Comparison of ENCODE assay signal across 18 cellular contexts in genomic region chr13:114145256-114145655, GRCh38. TPM values are rescaled to one million over a fixed set of nuclear protein-coding genes. Genes with fewer than 3 reads are reported as not detected.
DNase-seq lines count a peak whose midpoint lies in the region; ATAC-seq, FAIRE-seq and TF ChIP-seq lines count a peak whose summit lies in the region.
"Had no signal": no experiment of that assay in that cellular context is flagged by ENCODE, and none has a peak within 500 bp of the region (broad histone marks: within the 10 kb centered on the region; RNA-seq: fewer than 3 reads in every experiment).

No MANE protein-coding gene starts in this region.

- peak overlapping the region; percentile 83 for H3K4me3 Mint-ChIP-seq in T-helper 17 cell

- no peaks in the 10 kb centered on the region for H3K79me2 ChIP-seq in DND-41 (ENCODE audit: insufficient read depth, low read length)

- no peak overlapping the region for H3K4me2 ChIP-seq in DND-41 (ENCODE audit: insufficient read depth, low read length)

- no peaks in the 10 kb centered on the region for H3K27me3 ChIP-seq in DND-41 (ENCODE audit: insufficient read depth, low read length, poor library complexity)
- H3K27me3 ChIP-seq: heart left ventricle, tibial nerve had no signal

- no peaks in the 10 kb centered on the region for H3K27me3 Mint-ChIP-seq in T-helper 17 cell

- TF ChIP-seq CTCF in DND-41 (IDR thresholded peaks at IDR 0.05; ENCODE audit: borderline replicate concordance, extremely low read depth, low read length, poor library complexity, severe bottlenecking): no peak
- no peak for TF ChIP-seq CTCF in kidney (IDR thresholded peaks at IDR 0.05; ENCODE audit: borderline replicate concordance, extremely low read depth, insufficient read depth)

- peak; percentile 58 for DNase-seq in DMS 273 (lab: John Stamatoyannopoulos, UW; ENCODE audit: unreplicated experiment)
- DNase-seq in DMS 273 treated with DMSO at 0.1 percent for 48 hours (lab: John Stamatoyannopoulos, UW): no peak
- no peak for DNase-seq in DND-41
- no peak for DNase-seq in T-helper 17 cell
- DNase-seq in kidney: peak; percentile 35
- no peak for DNase-seq in globus pallidus (ENCODE audit: low spot score)
- no peak for DNase-seq in SW480 (ENCODE audit: low spot score)
- DNase-seq: Kasumi-1, PC-3, T-helper 9 cell had no signal

- H3K9me3 ChIP-seq in DND-41 (ENCODE audit: insufficient read depth, low read length, severe bottlenecking): no peaks in the 10 kb centered on the region
- no peaks in the 10 kb centered on the region for H3K9me3 ChIP-seq in T-helper 17 cell (ENCODE audit: control insufficient read depth, low read length, poor library complexity, severe bottlenecking)
- H3K9me3 ChIP-seq in kidney (ENCODE audit: control insufficient read depth in 1 of 2, low read length in 2 of 2): no peaks in the 10 kb centered on the region
- H3K9me3 ChIP-seq: Caco-2, heart left ventricle, neutrophil, tibial nerve had no signal

- peak overlapping the region; percentile 23; the same call in 1 of the 2 replicates for H3K27ac ChIP-seq in DND-41 (ENCODE audit: low read length)
- H3K27ac ChIP-seq in kidney (ENCODE audit: low read depth in 2 of 2, low read length in 2 of 2): no peak overlapping the region
- H3K27ac ChIP-seq: 22Rv1, heart left ventricle, neutrophil, tibial nerve had no signal

- intact Hi-C loops in kidney (cut with DNase I): no loop called here

- peaks cover 46% of the 10 kb centered on the region for H3K4me1 Mint-ChIP-seq in T-helper 17 cell

- H3K36me3 Mint-ChIP-seq in T-helper 17 cell (ENCODE audit: low read depth): peaks cover 4% of the 10 kb centered on the region

- no peak overlapping the region for H3K4me3 ChIP-seq in DND-41 (ENCODE audit: low read depth in 1 of 2, low read length in 2 of 2)
- H3K4me3 ChIP-seq in kidney (ENCODE audit: low read length in 2 of 2): no peak overlapping the region
- H3K4me3 ChIP-seq: heart left ventricle, tibial nerve had no signal

- H2AFZ ChIP-seq in DND-41 (ENCODE audit: low read depth, low read length): no peak overlapping the region

- peaks cover 5% of the 10 kb centered on the region; the same call in 1 of the 2 replicates for H4K20me1 ChIP-seq in DND-41 (ENCODE audit: insufficient read depth, low read length)

- no peaks in the 10 kb centered on the region for H3K36me3 ChIP-seq in DND-41 (ENCODE audit: insufficient read depth, low read length)
- H3K36me3 ChIP-seq in kidney (ENCODE audit: control insufficient read depth in 1 of 2, insufficient read depth in 2 of 2, low read length in 2 of 2): no peaks in the 10 kb centered on the region
- H3K36me3 ChIP-seq: heart left ventricle, neutrophil, tibial nerve had no signal

- no peak for ATAC-seq in DND-41 (ENCODE audit: insufficient read depth, low read depth)
- ATAC-seq in T-helper 17 cell: no peak
- no peak for ATAC-seq in GM21825 (IDR thresholded peaks at IDR 0.05; ENCODE audit: unreplicated experiment)
- ATAC-seq: heart left ventricle, left lobe of liver, PC-3 had no signal

- peaks cover 91% of the 10 kb centered on the region for H3K4me1 ChIP-seq in DND-41 (ENCODE audit: insufficient read depth, low read length)
- H3K4me1 ChIP-seq in kidney (ENCODE audit: control insufficient read depth in 1 of 2, insufficient read depth in 1 of 2, low read depth in 1 of 2, low read length in 2 of 2): peaks cover 0 to 4% of the 10 kb centered on the region in 2 donors
- H3K4me1 ChIP-seq: Caco-2 had no signal

- no peak overlapping the region for H3K27ac Mint-ChIP-seq in T-helper 17 cell

- no peak for FAIRE-seq in kidney (lab: Jason Lieb, UNC)
- FAIRE-seq: endometrium had no signal

- H3K9ac ChIP-seq in DND-41 (ENCODE audit: low read depth, low read length) (no peak overlapping the region), kidney (ENCODE audit: low read length in 2 of 2) (no peak overlapping the region)

RNA-seq across cellular contexts. Expression of gene RASA3, which starts 12.8 kb away (rescaled TPM):
- total RNA-seq in T-helper 17 cell (100 to 1,000 TPM; 204 to 215 TPM), kidney (28.8 TPM)
- polyA plus RNA-seq in kidney (ENCODE audit: insufficient read depth, low read depth, low replicate concordance): 4.2 TPM

RNA-seq across cellular contexts. Expression of gene CFAP97D2, which starts 33.8 kb away (rescaled TPM):
- total RNA-seq in T-helper 17 cell: not detected
- total RNA-seq in kidney: not detected
- polyA plus RNA-seq in kidney (ENCODE audit: insufficient read depth, low read depth, low replicate concordance): not detected
- total RNA-seq: Caco-2, heart left ventricle, left lobe of liver, PC-3, tibial nerve had no signal
- polyA plus RNA-seq: heart left ventricle had no signal

Comparison
In these comparisons a context has a peak if more than half of its experiments do, and no peak if none do; other contexts are left out.
1. DNase-seq: peak in DMS 273 (single experiment) and kidney (single experiment); none in DMS 273 treated with DMSO at 0.1 percent for 48 hours (single experiment), DND-41 (single experiment), T-helper 17 cell (0 of 3), globus pallidus (single experiment) and SW480 (single experiment).